ENCODE assay signal across 8 cellular contexts in the genomic region with DNA sequence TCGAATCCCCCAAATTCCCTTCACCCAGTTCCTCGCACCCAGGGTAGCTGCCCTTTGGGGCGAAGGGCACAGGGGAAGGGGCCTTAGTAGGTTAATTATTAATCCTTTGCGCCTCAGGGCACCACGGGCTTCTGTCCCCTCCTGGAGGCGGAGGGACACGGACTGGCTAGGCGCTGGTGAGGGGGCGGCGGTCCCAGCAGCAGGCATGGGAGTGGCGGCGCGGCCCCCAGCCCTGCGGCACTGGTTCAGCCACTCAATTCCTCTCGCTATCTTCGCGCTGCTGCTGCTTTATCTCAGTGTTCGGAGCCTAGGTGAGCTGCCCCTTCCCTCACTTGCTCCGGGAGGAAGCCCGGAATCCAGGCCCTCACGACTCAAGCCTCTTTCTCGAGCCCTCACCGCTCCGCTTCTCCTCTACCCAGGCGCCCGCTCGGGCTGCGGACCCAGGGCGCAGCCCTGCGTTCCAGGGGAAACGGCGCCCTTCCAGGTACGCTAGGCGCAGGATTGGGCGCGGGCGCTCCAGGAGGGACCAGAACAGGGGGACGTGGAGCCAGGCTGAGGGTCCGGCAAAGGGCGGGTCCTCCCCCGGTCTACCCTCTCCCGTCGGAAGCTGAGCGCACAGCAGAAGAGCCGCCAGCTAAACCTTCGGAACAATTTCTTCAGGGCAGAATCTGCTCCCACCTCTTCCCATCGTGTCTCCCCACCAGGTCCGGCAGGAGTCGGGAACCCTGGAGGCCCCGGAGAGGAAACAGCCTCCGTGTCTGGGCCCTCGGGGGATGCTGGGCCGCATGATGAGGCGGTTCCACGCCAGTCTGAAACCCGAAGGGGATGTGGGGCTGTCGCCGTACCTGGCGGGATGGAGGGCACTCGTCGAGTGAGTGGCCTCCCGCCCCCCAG. TPM values are rescaled to one million over a fixed set of nuclear protein-coding genes. Genes with fewer than 3 reads are reported as not detected.
DNase-seq lines count a peak whose midpoint lies in the region; ATAC-seq and TF ChIP-seq lines count a peak whose summit lies in the region.

A gene (plus strand): TSS at position 158 of the 894 bp plus-strand sequence. CDS start 48 bp downstream, at position 206.

- H3K4me3 ChIP-seq in GM12864 (ENCODE audit: low read depth, low read length) = peak within 1 kb of the TSS; percentile 68
- H3K4me3 ChIP-seq in mucosa of descending colon = peak within 1 kb of the TSS; percentile 29

- no peak for TF ChIP-seq CTCF in GM12864 (IDR thresholded peaks at IDR 0.05; ENCODE audit: low read depth, low read length, missing control alignments)
- TF ChIP-seq CTCF in mucosa of descending colon (IDR thresholded peaks at IDR 0.05) = no peak

- peaks cover 36% of the 10 kb centered on the region for H3K4me1 ChIP-seq in mucosa of descending colon (ENCODE audit: low read depth)

- DNase-seq in GM12864 (ENCODE audit: low read depth) = no peak
- peak; percentile 75 for DNase-seq in HuH-7 (ENCODE audit: low spot score)
- DNase-seq in central memory CD8-positive, alpha-beta T cell (ENCODE audit: low spot score in 2 of 2) = no peak
- peak; percentile 19 to 62 (median 51) for DNase-seq in mucosa of descending colon
- DNase-seq in T-helper 9 cell = no peak
- no peak for DNase-seq in CD1c-positive myeloid dendritic cell (ENCODE audit: extremely low spot score)
- no peak for DNase-seq in mesenteric fat pad (ENCODE audit: low spot score)
- DNase-seq in NCI-H1436 (lab: John Stamatoyannopoulos, UW) = no peak

- peak within 1 kb of the TSS; percentile 86 for H3K4me3 Mint-ChIP-seq in central memory CD8-positive, alpha-beta T cell

- peaks cover 30% of the 10 kb centered on the region for H3K27me3 Mint-ChIP-seq in central memory CD8-positive, alpha-beta T cell

- no peaks in the 10 kb centered on the region for H3K9me3 ChIP-seq in mucosa of descending colon

- peaks cover 30% of the 10 kb centered on the region for H3K4me1 Mint-ChIP-seq in central memory CD8-positive, alpha-beta T cell

- H3K9me3 Mint-ChIP-seq in central memory CD8-positive, alpha-beta T cell = no peaks in the 10 kb centered on the region

- peaks cover 6% of the 10 kb centered on the region for H3K36me3 Mint-ChIP-seq in central memory CD8-positive, alpha-beta T cell (ENCODE audit: insufficient read depth)

- intact Hi-C loops in mucosa of descending colon (cut with DNase I, micrococcal nuclease) = loop anchor here (5.0 to 10.0 kb wide), 3 partner anchors 64 to 98 kb away; no protein-coding TSS in a partner anchor

- H3K36me3 ChIP-seq in mucosa of descending colon (ENCODE audit: low read depth) = no peaks in the 10 kb centered on the region

- H3K27ac Mint-ChIP-seq in central memory CD8-positive, alpha-beta T cell (ENCODE audit: low read depth) = peak within 1 kb of the TSS; percentile 84

- no peak for ATAC-seq in central memory CD8-positive, alpha-beta T cell (replicated peaks; ENCODE audit: extremely low read depth, poor library complexity, severe bottlenecking)
- ATAC-seq in mucosa of descending colon = peak; percentile 7

RNA-seq across cellular contexts. Expression of the gene that starts here (rescaled TPM):
- total RNA-seq in mucosa of descending colon (not detected), mesenteric fat pad (not detected)

Comparison
In these comparisons a context has a peak if more than half of its experiments do, and no peak if none do; other contexts are left out.
1. Peak in DNase-seq, ATAC-seq and H3K4me3 ChIP-seq in mucosa of descending colon; RNA of the gene not detected or under 1 TPM.